17 cellular contexts compared by ENCODE assay signal in genomic region chr11:125276635-125277008, GRCh38.
DNase-seq lines count a peak whose midpoint lies in the region; ATAC-seq, FAIRE-seq and TF ChIP-seq lines count a peak whose summit lies in the region.
"Had no signal": no experiment of that assay in that cellular context is flagged by ENCODE, and none has a peak within 500 bp of the region (broad histone marks: within the 10 kb centered on the region; RNA-seq: fewer than 3 reads in every experiment).

No MANE protein-coding gene starts in this region.

- no peak overlapping the region for H2AFZ ChIP-seq in HepG2 (ENCODE audit: low read length)
- H2AFZ ChIP-seq in mesenchymal stem cell (ENCODE audit: low read depth, low read length) = no peak overlapping the region

- H3K27ac ChIP-seq in HepG2 (ENCODE audit: extremely low read length, insufficient read depth, low read length) (no peak overlapping the region), right lobe of liver (no peak overlapping the region), VCaP (peak overlapping the region; percentile 88), mesenchymal stem cell (ENCODE audit: low read length, poor library complexity, severe bottlenecking) (peak overlapping the region; percentile 38)
- H3K27ac ChIP-seq in CD4-positive, alpha-beta T cell (ENCODE audit: low read depth, low read length) = no peak overlapping the region
- H3K27ac ChIP-seq: 22Rv1, BLaER1 had no signal

- no TSS peak for BruUV-seq in HepG2 (replicated peaks; lab: Mats Ljungman, UMichigan)

- no peak overlapping the region for H3K18ac ChIP-seq in mesenchymal stem cell (ENCODE audit: low read depth in 1 of 2, low read length in 2 of 2)

- TF ChIP-seq CTCF in HepG2 (CRISPR knock-in tag; IDR thresholded peaks at IDR 0.05) = no peak
- no peak for TF ChIP-seq CTCF in right lobe of liver (IDR thresholded peaks at IDR 0.05)
- TF ChIP-seq CTCF in VCaP (conservative IDR thresholded peaks at IDR 0.05) = no peak
- no peak for TF ChIP-seq CTCF in CD4-positive, alpha-beta T cell (IDR thresholded peaks at IDR 0.05)

- H3K4me1 ChIP-seq in HepG2 (ENCODE audit: insufficient read depth, low read length) (peaks cover 15% of the 10 kb centered on the region), right lobe of liver (peaks cover 0 to 4% (median 0%) of the 10 kb centered on the region in 4 donors), mesenchymal stem cell (ENCODE audit: control insufficient read depth, insufficient read depth, low read depth, low read length) (peaks cover 13% of the 10 kb centered on the region)

- H3K36me3 ChIP-seq in HepG2 (replicated peaks in 1 of 2; ENCODE audit: control insufficient read depth in 1 of 2, insufficient read depth in 2 of 2, low read length in 2 of 2) (no peaks in the 10 kb centered on the region), right lobe of liver (no peaks in the 10 kb centered on the region), mesenchymal stem cell (ENCODE audit: control insufficient read depth in 1 of 2, insufficient read depth in 2 of 2, low read depth in 1 of 2, low read length in 2 of 2) (peaks cover 0 to 29% of the 10 kb centered on the region in 2 experiments)
- H3K36me3 ChIP-seq: BLaER1 had no signal

- no peak for FAIRE-seq in HepG2 (lab: Jason Lieb, UNC)
- FAIRE-seq: G401.6, GM12891, GM19239, H1 had no signal

- TF ChIP-seq POLR2A in HepG2 (IDR thresholded peaks at IDR 0.05; ENCODE audit: insufficient read depth in 1 of 2, low read depth in 2 of 2, low read length in 2 of 2) (no peak), right lobe of liver (IDR thresholded peaks at IDR 0.05) (no peak)

- H4K20me1 ChIP-seq in HepG2 (ENCODE audit: insufficient read depth, low read length) = no peaks in the 10 kb centered on the region
- H4K20me1 ChIP-seq: BLaER1 had no signal

- in situ Hi-C loops in HepG2 (cut with HindIII; ENCODE audit: extremely low pct_ligation_motif_present, low pct_unique_long_range_greater_than_20kb) = no loop called here

- H3K4me3 Mint-ChIP-seq in CD4-positive, alpha-beta T cell = no peak overlapping the region
- H3K4me3 Mint-ChIP-seq in stimulated activated effector memory CD8-positive, alpha-beta T cell treated with anti-CD3 and anti-CD28 coated beads, Interleukin-12 subunit alpha, Interleukin-12 subunit beta, amount 100 ng/mL, for 72 hours = no peak overlapping the region
- H3K4me3 Mint-ChIP-seq: CD14-positive monocyte; CD8-positive, alpha-beta T cell; H9 had no signal

- no peak for TF ChIP-seq RAD21 in HepG2 (CRISPR knock-in tag; IDR thresholded peaks at IDR 0.05)

- no peak for TF ChIP-seq EP300 in HepG2 (IDR thresholded peaks at IDR 0.05; ENCODE audit: low read depth in 2 of 2, low read length in 2 of 2)
- TF ChIP-seq EP300 in HepG2 (CRISPR knock-in tag; IDR thresholded peaks at IDR 0.05; ENCODE audit: borderline replicate concordance) = no peak

- H2BK12ac ChIP-seq in mesenchymal stem cell (ENCODE audit: low read length in 2 of 2) = no peak overlapping the region

- intact Hi-C loops in HepG2 (cut with micrococcal nuclease; ENCODE audit: unreplicated experiment) = no loop called here
- intact Hi-C loops in right lobe of liver (cut with DNase I) = no loop called here
- intact Hi-C loops in CD4-positive, alpha-beta T cell (cut with DNase I, micrococcal nuclease) = no loop called here

- no peak overlapping the region for H2BK120ac ChIP-seq in mesenchymal stem cell (ENCODE audit: low read depth, low read length)

- no peaks in the 10 kb centered on the region for H3K9me3 ChIP-seq in HepG2 (ENCODE audit: low read length)
- H3K9me3 ChIP-seq in right lobe of liver = no peaks in the 10 kb centered on the region
- H3K9me3 ChIP-seq in mesenchymal stem cell (ENCODE audit: control insufficient read depth, low read length) = no peaks in the 10 kb centered on the region
- no peaks in the 10 kb centered on the region for H3K9me3 ChIP-seq in CD4-positive, alpha-beta T cell (ENCODE audit: control insufficient read depth, low read length)
- H3K9me3 ChIP-seq: BLaER1 had no signal

- ATAC-seq in HepG2 (no peak), right lobe of liver (no peak)
- ATAC-seq in CD4-positive, alpha-beta T cell (ENCODE audit: poor library complexity) = no peak
- no peak for ATAC-seq in stimulated activated effector memory CD8-positive, alpha-beta T cell treated with anti-CD3 and anti-CD28 coated beads, Interleukin-12 subunit alpha, Interleukin-12 subunit beta, amount 100 ng/mL, for 72 hours
- ATAC-seq: CD8-positive, alpha-beta T cell had no signal

- no peak overlapping the region for H2BK5ac ChIP-seq in mesenchymal stem cell (ENCODE audit: low read depth, low read length, poor library complexity, severe bottlenecking)

- POLR2A ChIA-PET in HepG2 (lab: Yijun Ruan, JAX) = no interaction called here
- POLR2A ChIA-PET in CD4-positive, alpha-beta T cell (lab: Charles Lee) = no interaction called here

- H3K79me2 ChIP-seq in HepG2 (ENCODE audit: insufficient read depth, low read length) = no peaks in the 10 kb centered on the region

- H3K14ac ChIP-seq in mesenchymal stem cell (ENCODE audit: low read length in 2 of 2) = no peak overlapping the region

- H3K27me3 Mint-ChIP-seq in CD4-positive, alpha-beta T cell = peaks cover 20% of the 10 kb centered on the region

- H3K4ac ChIP-seq in mesenchymal stem cell (ENCODE audit: low read depth in 1 of 2, low read length in 2 of 2) = no peak overlapping the region

- no peak overlapping the region for H2BK15ac ChIP-seq in mesenchymal stem cell (ENCODE audit: low read depth, poor library complexity, severe bottlenecking)

- H3K4me2 ChIP-seq in HepG2 (ENCODE audit: low read depth, low read length) = no peak overlapping the region
- H3K4me2 ChIP-seq in mesenchymal stem cell (ENCODE audit: low read length, poor library complexity, severe bottlenecking) = no peak overlapping the region
- H3K4me2 ChIP-seq: BLaER1 had no signal

- H3K4me3 ChIP-seq in HepG2 (replicated peaks in 1 of 3; ENCODE audit: insufficient read depth in 1 of 3, low read depth in 2 of 3, low read length in 3 of 3) = no peak overlapping the region
- H3K4me3 ChIP-seq in right lobe of liver = no peak overlapping the region
- H3K4me3 ChIP-seq in mesenchymal stem cell (ENCODE audit: insufficient read depth in 1 of 2, low read depth in 1 of 2, low read length in 2 of 2) = no peak overlapping the region
- H3K4me3 ChIP-seq: BLaER1 had no signal

- no peak overlapping the region for H3K27ac Mint-ChIP-seq in CD4-positive, alpha-beta T cell
- H3K27ac Mint-ChIP-seq in stimulated activated effector memory CD8-positive, alpha-beta T cell treated with anti-CD3 and anti-CD28 coated beads, Interleukin-12 subunit alpha, Interleukin-12 subunit beta, amount 100 ng/mL, for 72 hours = no peak overlapping the region
- H3K27ac Mint-ChIP-seq: CD14-positive monocyte; CD8-positive, alpha-beta T cell; H9 had no signal

- no peaks in the 10 kb centered on the region for H3K36me3 Mint-ChIP-seq in CD4-positive, alpha-beta T cell (ENCODE audit: low read depth)
- H3K36me3 Mint-ChIP-seq in stimulated activated effector memory CD8-positive, alpha-beta T cell treated with anti-CD3 and anti-CD28 coated beads, Interleukin-12 subunit alpha, Interleukin-12 subunit beta, amount 100 ng/mL, for 72 hours = no peaks in the 10 kb centered on the region
- H3K36me3 Mint-ChIP-seq: CD14-positive monocyte; CD8-positive, alpha-beta T cell had no signal

- H4K8ac ChIP-seq in mesenchymal stem cell (ENCODE audit: low read length) = no peak overlapping the region

- H3K9ac ChIP-seq in HepG2 (ENCODE audit: insufficient read depth, low read depth, low read length) (no peak overlapping the region), mesenchymal stem cell (ENCODE audit: low read length) (no peak overlapping the region)
- H3K9ac ChIP-seq: BLaER1 had no signal

- DNase-seq in HepG2 (ENCODE audit: low spot score) (no peak), right lobe of liver (no peak), mesenchymal stem cell (no peak), NOMO-1 treated with DMSO at 0.1 percent for 48 hours (lab: John Stamatoyannopoulos, UW; ENCODE audit: unreplicated experiment) (no peak)
- DNase-seq in CD4-positive, alpha-beta T cell = no peak
- no peak for DNase-seq in stimulated activated effector memory CD8-positive, alpha-beta T cell treated with anti-CD3 and anti-CD28 coated beads, Interleukin-12 subunit alpha, Interleukin-12 subunit beta, amount 100 ng/mL, for 72 hours (ENCODE audit: low spot score in 2 of 2)
- DNase-seq: Calu3; CD8-positive, alpha-beta T cell; H9 had no signal

- H3K27me3 ChIP-seq in HepG2 (ENCODE audit: control insufficient read depth in 1 of 2, insufficient read depth in 2 of 2, low read length in 2 of 2) (peaks cover 2 to 51% of the 10 kb centered on the region in 2 experiments; a peak in 3 of 5 replicates), right lobe of liver (no peaks in the 10 kb centered on the region), mesenchymal stem cell (ENCODE audit: control insufficient read depth in 1 of 2, insufficient read depth in 1 of 2, low read length in 2 of 2) (no peaks in the 10 kb centered on the region)
- H3K27me3 ChIP-seq in CD4-positive, alpha-beta T cell (ENCODE audit: control insufficient read depth, insufficient read depth, low read length) = no peaks in the 10 kb centered on the region
- H3K27me3 ChIP-seq: BLaER1 had no signal

- H3K4me1 Mint-ChIP-seq in CD4-positive, alpha-beta T cell (ENCODE audit: low read depth) = no peaks in the 10 kb centered on the region
- H3K4me1 Mint-ChIP-seq in stimulated activated effector memory CD8-positive, alpha-beta T cell treated with anti-CD3 and anti-CD28 coated beads, Interleukin-12 subunit alpha, Interleukin-12 subunit beta, amount 100 ng/mL, for 72 hours = no peaks in the 10 kb centered on the region
- H3K4me1 Mint-ChIP-seq: CD14-positive monocyte had no signal

- peak overlapping the region; percentile 45 for H2AK5ac ChIP-seq in mesenchymal stem cell (ENCODE audit: low read length, severe bottlenecking)

- H3K79me1 ChIP-seq in mesenchymal stem cell (replicated peaks; ENCODE audit: low read length, poor library complexity, severe bottlenecking) = peaks cover 45% of the 10 kb centered on the region

- no peak overlapping the region for H4K91ac ChIP-seq in mesenchymal stem cell (ENCODE audit: low read length)

- H3K9me3 Mint-ChIP-seq in CD4-positive, alpha-beta T cell = no peaks in the 10 kb centered on the region
- no peaks in the 10 kb centered on the region for H3K9me3 Mint-ChIP-seq in stimulated activated effector memory CD8-positive, alpha-beta T cell treated with anti-CD3 and anti-CD28 coated beads, Interleukin-12 subunit alpha, Interleukin-12 subunit beta, amount 100 ng/mL, for 72 hours
- H3K9me3 Mint-ChIP-seq: CD14-positive monocyte; CD8-positive, alpha-beta T cell; H9 had no signal

- CTCF ChIA-PET in HepG2 (lab: Yijun Ruan, JAX; ENCODE audit: low intra/inter-chr PET ratio, low total read pairs) = no interaction called here
- CTCF ChIA-PET in CD4-positive, alpha-beta T cell (lab: Charles Lee) = no interaction called here

- no peak overlapping the region for H3K23ac ChIP-seq in mesenchymal stem cell (ENCODE audit: low read length in 2 of 2)

TF ChIP-seq in HepG2, 621 proteins besides CTCF, POLR2A, EP300 and RAD21 (continues in another document):
- no peak for TF ChIP-seq KLF12 (CRISPR knock-in tag; IDR thresholded peaks at IDR 0.05; ENCODE audit: borderline replicate concordance)
- TF ChIP-seq MAFK (conservative IDR thresholded peaks at IDR 0.05 in 1 of 2, IDR thresholded peaks at IDR 0.05 in 1 of 2; ENCODE audit: low read length in 2 of 2) = peak; percentile 29 to 70; a peak in 3 of 4 replicates

Comparison
In these comparisons a context has a peak if more than half of its experiments do, and no peak if none do; other contexts are left out.
1. H3K27ac ChIP-seq: peak in VCaP (single experiment) and mesenchymal stem cell (single experiment); none in HepG2 (single experiment), right lobe of liver (0 of 3) and CD4-positive, alpha-beta T cell (single experiment).